In the genomic region with DNA sequence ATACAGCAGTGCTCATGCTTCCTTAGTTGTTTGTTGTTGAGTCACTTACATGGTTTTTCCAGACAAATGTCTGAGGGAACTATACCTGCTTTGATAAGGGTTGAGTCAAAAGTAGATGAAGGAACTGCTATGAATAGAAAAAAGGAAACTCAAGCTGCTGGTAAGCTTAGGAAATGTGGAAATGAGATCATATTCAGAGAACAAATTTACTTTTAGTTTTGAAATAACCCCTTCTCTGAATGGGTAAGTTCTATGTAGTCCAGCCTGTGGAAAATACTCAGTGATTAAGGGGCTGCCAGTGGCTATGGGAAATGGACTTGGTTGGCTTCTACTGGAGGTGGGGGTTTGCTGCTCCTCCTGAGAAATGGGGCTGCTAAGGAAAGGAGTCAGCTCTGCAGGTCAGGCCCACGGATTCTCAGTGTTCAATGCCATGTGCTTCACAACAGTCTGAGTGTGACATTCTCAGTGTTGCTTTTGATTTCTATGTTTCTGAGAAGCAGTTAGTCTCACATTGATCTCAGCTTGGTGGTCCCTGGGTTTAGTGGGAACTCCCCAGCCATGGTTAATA, we compare ENCODE assay signal across 8 cellular contexts. TPM values are rescaled to one million over a fixed set of nuclear protein-coding genes. Genes with fewer than 3 reads are reported as not detected.
DNase-seq lines count a peak whose midpoint lies in the region; ATAC-seq and TF ChIP-seq lines count a peak whose summit lies in the region.

No MANE protein-coding gene starts in this region.

- H3K4me3 ChIP-seq in tibial artery: no peak overlapping the region
- no peak overlapping the region for H3K4me3 ChIP-seq in SJCRH30

- H3K36me3 ChIP-seq in tibial artery: no peaks in the 10 kb centered on the region
- no peaks in the 10 kb centered on the region for H3K36me3 ChIP-seq in SJCRH30

- intact Hi-C loops in tibial artery (cut with DNase I; ENCODE audit: low total_unique reads): loop anchor here (5.0 kb wide), 1 partner anchor 448 kb away; no protein-coding TSS in a partner anchor

- no peaks in the 10 kb centered on the region for H3K9me3 ChIP-seq in tibial artery
- no peaks in the 10 kb centered on the region; the same call in 1 of the 2 replicates for H3K9me3 ChIP-seq in SJCRH30 (replicated peaks)

- no peaks in the 10 kb centered on the region for H3K27me3 ChIP-seq in tibial artery
- no peaks in the 10 kb centered on the region for H3K27me3 ChIP-seq in SJCRH30

- TF ChIP-seq CTCF in tibial artery (IDR thresholded peaks at IDR 0.05): no peak

- ATAC-seq in GM19468 (IDR thresholded peaks at IDR 0.05; ENCODE audit: extremely low read depth, unreplicated experiment): peak; percentile 28
- peak; percentile 39 for ATAC-seq in HG03558 (IDR thresholded peaks at IDR 0.05; ENCODE audit: extremely low read depth, unreplicated experiment)
- peak; percentile 74 to 81 for ATAC-seq in activated T-cell treated with anti-CD3 and anti-CD28 coated beads, Interleukin-2, amount 50 U/mL, for 72 hours (replicated peaks in 1 of 2)

- peaks cover 0 to 43% (median 13%) of the 10 kb centered on the region in 4 donors for H3K4me1 ChIP-seq in tibial artery
- H3K4me1 ChIP-seq in SJCRH30: no peaks in the 10 kb centered on the region

- H3K27ac Mint-ChIP-seq in activated T-cell treated with anti-CD3 and anti-CD28 coated beads, Interleukin-2, amount 50 U/mL, for 72 hours: peak overlapping the region; percentile 92

- no peaks in the 10 kb centered on the region for H3K27me3 Mint-ChIP-seq in activated T-cell treated with anti-CD3 and anti-CD28 coated beads, Interleukin-2, amount 50 U/mL, for 72 hours (ENCODE audit: low read depth)

- DNase-seq in AML-193 (lab: John Stamatoyannopoulos, UW) (peak; percentile 47 to 69), medulla oblongata (ENCODE audit: extremely low spot score) (peak; percentile 62), tibial artery (no peak), occipital lobe (lab: John Stamatoyannopoulos, UW) (no peak), SJCRH30 (no peak)
- DNase-seq in activated T-cell treated with anti-CD3 and anti-CD28 coated beads, Interleukin-2, amount 50 U/mL, for 72 hours: peak; percentile 43 to 51

- H3K4me1 Mint-ChIP-seq in activated T-cell treated with anti-CD3 and anti-CD28 coated beads, Interleukin-2, amount 50 U/mL, for 72 hours (ENCODE audit: low read depth): peaks cover 77% of the 10 kb centered on the region

- peak overlapping the region; percentile 27 to 65 for H3K27ac ChIP-seq in tibial artery
- H3K27ac ChIP-seq in SJCRH30: no peak overlapping the region

- peak overlapping the region; percentile 62 to 85 for H3K4me3 Mint-ChIP-seq in activated T-cell treated with anti-CD3 and anti-CD28 coated beads, Interleukin-2, amount 50 U/mL, for 72 hours

- H3K9me3 Mint-ChIP-seq in activated T-cell treated with anti-CD3 and anti-CD28 coated beads, Interleukin-2, amount 50 U/mL, for 72 hours: peaks cover 2% of the 10 kb centered on the region in 2 donors

- peaks cover 1 to 3% of the 10 kb centered on the region in 2 donors for H3K36me3 Mint-ChIP-seq in activated T-cell treated with anti-CD3 and anti-CD28 coated beads, Interleukin-2, amount 50 U/mL, for 72 hours (ENCODE audit: insufficient read depth in 2 of 2)

RNA-seq across cellular contexts. Expression of a gene that starts 47.7 kb away (rescaled TPM):
- total RNA-seq in activated T-cell treated with anti-CD3 and anti-CD28 coated beads, Interleukin-2, amount 50 U/mL, for 72 hours: 10 to 100 TPM; 19.1 to 23.4 TPM
- 9.8 TPM for total RNA-seq in occipital lobe
- 17.7 and 21.4 TPM in 2 replicates for total RNA-seq in SJCRH30 (2014; rRNA removed; shearing (Covaris generic))

Comparison
In these comparisons a context has a peak if more than half of its experiments do, and no peak if none do; other contexts are left out.
1. DNase-seq: peak in AML-193 (2 of 2), activated T-cell treated with anti-CD3 and anti-CD28 coated beads, Interleukin-2, amount 50 U/mL, for 72 hours (2 of 2) and medulla oblongata (single experiment); none in tibial artery (0 of 2), occipital lobe (single experiment) and SJCRH30 (0 of 2).
2. Peak in every context shown above with its lines, with median percentiles within 50 percentile points of each other: ATAC-seq.